15 cellular contexts compared by ENCODE assay signal in the genomic region with DNA sequence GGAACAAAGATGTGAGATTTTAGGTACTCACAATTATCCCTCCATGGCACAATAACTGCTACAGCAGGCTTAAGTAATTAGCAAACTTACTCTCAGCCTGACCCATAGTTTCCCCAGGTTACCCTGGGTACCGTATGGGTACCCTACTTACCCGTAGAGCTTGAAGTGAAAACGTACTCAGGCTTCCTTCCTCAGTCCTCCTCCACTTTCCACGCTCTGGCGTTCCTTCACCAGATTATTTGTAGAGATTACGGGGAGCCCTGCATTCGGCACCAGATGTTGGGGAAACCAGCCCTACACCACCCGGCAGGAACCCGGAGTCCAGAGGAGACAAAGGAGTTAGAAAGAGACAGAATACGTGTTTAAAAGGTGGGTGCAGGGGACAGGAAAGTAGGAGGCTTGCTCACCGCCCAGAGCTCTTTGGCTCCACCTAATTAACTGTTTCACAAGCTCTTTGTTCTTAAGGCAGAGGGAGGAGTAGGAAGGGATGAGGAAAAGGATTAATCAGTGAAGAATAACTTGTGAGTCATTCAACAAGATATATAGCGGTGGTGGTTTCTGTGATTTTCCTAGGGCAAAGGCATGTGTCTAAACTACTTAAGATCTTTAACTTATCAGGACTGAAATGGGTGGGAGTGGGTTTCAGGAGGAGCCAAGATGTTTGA.
"Had no signal": no experiment of that assay in that cellular context is flagged by ENCODE, and none has a peak within 500 bp of the region (broad histone marks: within the 10 kb centered on the region; RNA-seq: fewer than 3 reads in every experiment).

No MANE protein-coding gene starts in this region.

- H3K36me3 Mint-ChIP-seq: neural progenitor cell; stimulated activated effector memory CD8-positive, alpha-beta T cell treated with anti-CD3 and anti-CD28 coated beads, Interleukin-12 subunit alpha, Interleukin-12 subunit beta, amount 100 ng/mL, for 72 hours had no signal

- DNase-seq: activated CD4-positive, alpha-beta T cell treated with anti-CD3 and anti-CD28 coated beads, Interleukin-2, amount 50 U/mL, for 1 hour; activated naive CD4-positive, alpha-beta T cell treated with anti-CD3 and anti-CD28 coated beads, Interleukin-2, amount 50 U/mL, for 16 hours; adrenal gland; body of pancreas; cerebellar nuclear complex; dermis blood vessel endothelial cell; midbrain; pancreas; retina had no signal

- ATAC-seq: body of pancreas; gastroesophageal sphincter; pancreas; stimulated activated effector memory CD8-positive, alpha-beta T cell treated with anti-CD3 and anti-CD28 coated beads, Interleukin-12 subunit alpha, Interleukin-12 subunit beta, amount 100 ng/mL, for 72 hours had no signal

- H3K9me3 Mint-ChIP-seq: neural progenitor cell; stimulated activated effector memory CD8-positive, alpha-beta T cell treated with anti-CD3 and anti-CD28 coated beads, Interleukin-12 subunit alpha, Interleukin-12 subunit beta, amount 100 ng/mL, for 72 hours had no signal

- H3K4me3 ChIP-seq: adrenal gland, body of pancreas, gastroesophageal sphincter, hepatocyte, neural progenitor cell, pancreas, smooth muscle cell, tibial nerve had no signal

- H3K4me3 Mint-ChIP-seq: neural progenitor cell; stimulated activated effector memory CD8-positive, alpha-beta T cell treated with anti-CD3 and anti-CD28 coated beads, Interleukin-12 subunit alpha, Interleukin-12 subunit beta, amount 100 ng/mL, for 72 hours had no signal

- H3K4me1 Mint-ChIP-seq: neural progenitor cell; stimulated activated effector memory CD8-positive, alpha-beta T cell treated with anti-CD3 and anti-CD28 coated beads, Interleukin-12 subunit alpha, Interleukin-12 subunit beta, amount 100 ng/mL, for 72 hours had no signal

- H3K9me3 ChIP-seq: adrenal gland, body of pancreas, gastroesophageal sphincter, pancreas, tibial nerve had no signal

- H3K27ac ChIP-seq: adrenal gland, body of pancreas, gastroesophageal sphincter, hepatocyte, neural progenitor cell, pancreas, tibial nerve had no signal

- H3K36me3 ChIP-seq: adrenal gland, gastroesophageal sphincter, neural progenitor cell, pancreas, tibial nerve had no signal

- H3K4me1 ChIP-seq: adrenal gland, body of pancreas, gastroesophageal sphincter, neural progenitor cell, pancreas, tibial nerve had no signal

- H3K27me3 ChIP-seq: adrenal gland, body of pancreas, gastroesophageal sphincter, hepatocyte, neural progenitor cell, pancreas, tibial nerve had no signal

- H3K27ac Mint-ChIP-seq: neural progenitor cell; stimulated activated effector memory CD8-positive, alpha-beta T cell treated with anti-CD3 and anti-CD28 coated beads, Interleukin-12 subunit alpha, Interleukin-12 subunit beta, amount 100 ng/mL, for 72 hours had no signal
